Comparison of ENCODE assay signal across 33 cellular contexts in the genomic region with DNA sequence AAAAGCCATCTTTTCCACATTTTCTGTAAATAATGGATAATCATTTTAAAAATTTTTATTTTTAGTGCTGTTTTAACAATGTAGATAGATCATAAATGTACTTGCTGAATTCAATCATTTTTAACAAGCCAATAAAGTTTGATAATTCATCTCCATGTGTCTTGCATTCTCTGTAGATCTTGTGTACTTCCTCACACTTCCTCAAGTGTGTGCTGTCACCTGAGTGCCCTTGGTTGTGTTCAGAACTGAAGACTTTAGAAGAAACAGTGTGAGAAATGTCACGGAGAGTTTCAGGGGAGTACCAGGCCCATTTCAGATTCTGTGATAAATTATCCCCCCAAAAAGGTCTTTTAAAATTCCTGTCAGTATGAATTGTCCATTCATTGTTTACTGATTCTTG.
"Had no signal": no experiment of that assay in that cellular context is flagged by ENCODE, and none has a peak within 500 bp of the region (broad histone marks: within the 10 kb centered on the region; RNA-seq: fewer than 3 reads in every experiment).

No MANE protein-coding gene starts in this region.

- ATAC-seq: activated CD4-positive, alpha-beta T cell treated with anti-CD3 and anti-CD28 coated beads for 36 hours; activated CD8-positive, alpha-beta memory T cell treated with anti-CD3 and anti-CD28 coated beads, Interleukin-2, amount 10 ng/mL, durations not matched to agents 7 days and 5 days; activated CD8-positive, alpha-beta T cell treated with anti-CD3 and anti-CD28 coated beads, Interleukin-2, amount 10 ng/mL, durations not matched to agents 7 days and 5 days; activated naive CD4-positive, alpha-beta T cell treated with anti-CD3 and anti-CD28 coated beads, Interleukin-2, amount 50 U/mL, for 72 hours; esophagus mucosa; T-helper 17 cell had no signal

- H3K4me3 ChIP-seq: ascending aorta, breast epithelium, cardiac muscle cell, coronary artery, dorsolateral prefrontal cortex had no signal

- H3K4me3 Mint-ChIP-seq: activated CD4-positive, alpha-beta memory T cell treated with anti-CD3 and anti-CD28 coated beads for 36 hours; activated CD4-positive, alpha-beta T cell treated with anti-CD3 and anti-CD28 coated beads for 36 hours; activated CD4-positive, alpha-beta T cell treated with anti-CD3 and anti-CD28 coated beads, Interleukin-2, amount 10 ng/mL, durations not matched to agents 24 days and 14 days; activated CD8-positive, alpha-beta memory T cell treated with anti-CD3 and anti-CD28 coated beads, Interleukin-2, amount 10 ng/mL, durations not matched to agents 7 days and 5 days; activated CD8-positive, alpha-beta T cell treated with anti-CD3 and anti-CD28 coated beads, Interleukin-2, amount 10 ng/mL, durations not matched to agents 7 days and 5 days; activated naive CD8-positive, alpha-beta T cell treated with anti-CD3 and anti-CD28 coated beads, Interleukin-2, amount 10 ng/mL, durations not matched to agents 7 days and 5 days; activated T-helper 1 cell treated with anti-CD3 and anti-CD28 coated beads, Interleukin-12 subunit alpha, Interleukin-12 subunit beta, Interleukin-2, Interleukin-4 antibody, amounts not matched to agents 30 ng/mL and 10 ng/mL and 1 ng/mL, durations not matched to agents 14 hours and 24 hours and 36 hours; brain; dendritic cell treated with granulocyte-macrophage colony-stimulating factor and Interleukin-4, amounts not matched to agents 40 ng/mL and 50 ng/mL, for 4 days; T-helper 17 cell; T-helper 2 cell treated with Interferon-gamma antibody and Interleukin-4, amounts not matched to agents 5 μg/mL and 100 μg/mL, for 36 hours had no signal

- H3K36me3 Mint-ChIP-seq: activated CD4-positive, alpha-beta memory T cell treated with anti-CD3 and anti-CD28 coated beads for 36 hours; activated CD8-positive, alpha-beta memory T cell treated with anti-CD3 and anti-CD28 coated beads, Interleukin-2, amount 10 ng/mL, durations not matched to agents 7 days and 5 days; activated naive CD4-positive, alpha-beta T cell treated with anti-CD3 and anti-CD28 coated beads, Interleukin-2, amount 50 U/mL, for 72 hours; activated naive CD8-positive, alpha-beta T cell treated with anti-CD3 and anti-CD28 coated beads, Interleukin-2, amount 10 ng/mL, durations not matched to agents 7 days and 5 days had no signal

- H3K27ac Mint-ChIP-seq: activated CD4-positive, alpha-beta memory T cell treated with anti-CD3 and anti-CD28 coated beads for 36 hours; activated CD4-positive, alpha-beta T cell treated with anti-CD3 and anti-CD28 coated beads for 36 hours; activated CD4-positive, alpha-beta T cell treated with anti-CD3 and anti-CD28 coated beads, Interleukin-2, amount 10 ng/mL, durations not matched to agents 24 days and 14 days; activated CD8-positive, alpha-beta memory T cell treated with anti-CD3 and anti-CD28 coated beads, Interleukin-2, amount 10 ng/mL, durations not matched to agents 7 days and 5 days; activated CD8-positive, alpha-beta T cell treated with anti-CD3 and anti-CD28 coated beads, Interleukin-2, amount 10 ng/mL, durations not matched to agents 7 days and 5 days; activated naive CD4-positive, alpha-beta T cell treated with anti-CD3 and anti-CD28 coated beads, Interleukin-2, amount 50 U/mL, for 72 hours; activated naive CD8-positive, alpha-beta T cell treated with anti-CD3 and anti-CD28 coated beads, Interleukin-2, amount 10 ng/mL, durations not matched to agents 7 days and 5 days; activated T-helper 1 cell treated with anti-CD3 and anti-CD28 coated beads, Interleukin-12 subunit alpha, Interleukin-12 subunit beta, Interleukin-2, Interleukin-4 antibody, amounts not matched to agents 30 ng/mL and 10 ng/mL and 1 ng/mL, durations not matched to agents 14 hours and 24 hours and 36 hours; brain; dendritic cell treated with granulocyte-macrophage colony-stimulating factor and Interleukin-4, amounts not matched to agents 40 ng/mL and 50 ng/mL, for 4 days; T-helper 17 cell; T-helper 2 cell treated with Interferon-gamma antibody and Interleukin-4, amounts not matched to agents 5 μg/mL and 100 μg/mL, for 36 hours had no signal

- H3K4me1 ChIP-seq: ascending aorta, breast epithelium had no signal

- H3K4me1 Mint-ChIP-seq: activated CD4-positive, alpha-beta T cell treated with anti-CD3 and anti-CD28 coated beads for 36 hours; activated CD4-positive, alpha-beta T cell treated with anti-CD3 and anti-CD28 coated beads, Interleukin-2, amount 10 ng/mL, durations not matched to agents 24 days and 14 days; activated CD8-positive, alpha-beta memory T cell treated with anti-CD3 and anti-CD28 coated beads, Interleukin-2, amount 10 ng/mL, durations not matched to agents 7 days and 5 days; activated naive CD8-positive, alpha-beta T cell treated with anti-CD3 and anti-CD28 coated beads, Interleukin-2, amount 10 ng/mL, durations not matched to agents 7 days and 5 days; T-helper 17 cell had no signal

- H3K9me3 ChIP-seq: ascending aorta, breast epithelium had no signal

- H3K36me3 ChIP-seq: ascending aorta, breast epithelium, cardiac muscle cell had no signal

- DNase-seq: activated CD4-positive, alpha-beta memory T cell treated with anti-CD3 and anti-CD28 coated beads for 36 hours; activated CD4-positive, alpha-beta T cell treated with anti-CD3 and anti-CD28 coated beads for 36 hours; activated CD4-positive, alpha-beta T cell treated with anti-CD3 and anti-CD28 coated beads, Interleukin-2, amount 10 ng/mL, durations not matched to agents 24 days and 14 days; activated CD4-positive, CD25-positive, alpha-beta regulatory T cell; activated CD4-positive, CD25-positive, alpha-beta regulatory T cell treated with anti-CD3 and anti-CD28 coated beads, Interleukin-2, amount 50 U/mL, for 72 hours; activated CD8-positive, alpha-beta memory T cell treated with anti-CD3 and anti-CD28 coated beads, Interleukin-2, amount 10 ng/mL, durations not matched to agents 7 days and 5 days; activated CD8-positive, alpha-beta memory T cell treated with anti-CD3 and anti-CD28 coated beads, Interleukin-2, amount 50 U/mL, for 4 hours; activated CD8-positive, alpha-beta T cell treated with anti-CD3 and anti-CD28 coated beads, Interleukin-2, amount 10 ng/mL, durations not matched to agents 7 days and 5 days; activated gamma-delta T cell; activated naive CD4-positive, alpha-beta T cell; activated naive CD8-positive, alpha-beta T cell treated with anti-CD3 and anti-CD28 coated beads, Interleukin-2, amount 10 ng/mL, durations not matched to agents 7 days and 5 days; activated T-cell treated with anti-CD3 and anti-CD28 coated beads, Interleukin-2, amount 50 U/mL, for 1 hour; activated T-cell treated with anti-CD3 and anti-CD28 coated beads, Interleukin-2, amount 50 U/mL, for 48 hours; central memory CD4-positive, alpha-beta T cell; cerebellar nuclear complex; dorsolateral prefrontal cortex; effector memory CD4-positive, alpha-beta T cell; foreskin fibroblast; head of caudate nucleus; T-helper 1 cell; T-helper 17 cell; T1000 had no signal

- H3K27me3 ChIP-seq: ascending aorta, breast epithelium, cardiac muscle cell, dorsolateral prefrontal cortex had no signal

- H3K27ac ChIP-seq: ascending aorta, breast epithelium, cardiac muscle cell, coronary artery, epithelial cell of prostate had no signal

- H3K27me3 Mint-ChIP-seq: activated CD4-positive, alpha-beta memory T cell treated with anti-CD3 and anti-CD28 coated beads for 36 hours; activated CD4-positive, alpha-beta T cell treated with anti-CD3 and anti-CD28 coated beads for 36 hours; activated CD4-positive, alpha-beta T cell treated with anti-CD3 and anti-CD28 coated beads, Interleukin-2, amount 10 ng/mL, durations not matched to agents 24 days and 14 days; brain; dendritic cell treated with granulocyte-macrophage colony-stimulating factor and Interleukin-4, amounts not matched to agents 40 ng/mL and 50 ng/mL, for 4 days had no signal

- H3K9me3 Mint-ChIP-seq: activated CD4-positive, alpha-beta memory T cell treated with anti-CD3 and anti-CD28 coated beads for 36 hours; activated CD4-positive, alpha-beta T cell treated with anti-CD3 and anti-CD28 coated beads, Interleukin-2, amount 10 ng/mL, durations not matched to agents 24 days and 14 days; activated naive CD4-positive, alpha-beta T cell treated with anti-CD3 and anti-CD28 coated beads, Interleukin-2, amount 50 U/mL, for 72 hours; activated naive CD8-positive, alpha-beta T cell treated with anti-CD3 and anti-CD28 coated beads, Interleukin-2, amount 10 ng/mL, durations not matched to agents 7 days and 5 days; activated T-helper 1 cell treated with anti-CD3 and anti-CD28 coated beads, Interleukin-12 subunit alpha, Interleukin-12 subunit beta, Interleukin-2, Interleukin-4 antibody, amounts not matched to agents 30 ng/mL and 10 ng/mL and 1 ng/mL, durations not matched to agents 14 hours and 24 hours and 36 hours; brain; dendritic cell treated with granulocyte-macrophage colony-stimulating factor and Interleukin-4, amounts not matched to agents 40 ng/mL and 50 ng/mL, for 4 days; T-helper 2 cell treated with Interferon-gamma antibody and Interleukin-4, amounts not matched to agents 5 μg/mL and 100 μg/mL, for 36 hours had no signal
